15 cellular contexts compared by ENCODE assay signal in genomic region chr5:76729373-76730290, GRCh38. TPM values are rescaled to one million over a fixed set of nuclear protein-coding genes. Genes with fewer than 3 reads are reported as not detected.
DNase-seq lines count a peak whose midpoint lies in the region; ATAC-seq and TF ChIP-seq lines count a peak whose summit lies in the region.
"Had no signal": no experiment of that assay in that cellular context is flagged by ENCODE, and none has a peak within 500 bp of the region (broad histone marks: within the 10 kb centered on the region; RNA-seq: fewer than 3 reads in every experiment).

No MANE protein-coding gene starts in this region.

- H3K9me3 ChIP-seq in endodermal cell (ENCODE audit: control insufficient read depth, low read length): peaks cover 39% of the 10 kb centered on the region

- H3K9me3 Mint-ChIP-seq in activated CD8-positive, alpha-beta T cell treated with anti-CD3 and anti-CD28 coated beads, Interleukin-2, amount 10 ng/mL, durations not matched to agents 7 days and 5 days (ENCODE audit: insufficient read depth): peaks cover 19% of the 10 kb centered on the region
- peaks cover 17% of the 10 kb centered on the region for H3K9me3 Mint-ChIP-seq in activated CD8-positive, alpha-beta T cell treated with anti-CD3 and anti-CD28 coated beads for 36 hours
- peaks cover 27% of the 10 kb centered on the region for H3K9me3 Mint-ChIP-seq in endodermal cell
- H3K9me3 Mint-ChIP-seq in natural killer cell: peaks cover 0 to 6% of the 10 kb centered on the region in 2 donors

- ATAC-seq in activated CD8-positive, alpha-beta T cell treated with anti-CD3 and anti-CD28 coated beads, Interleukin-2, amount 10 ng/mL, durations not matched to agents 7 days and 5 days: no peak
- ATAC-seq in activated CD8-positive, alpha-beta T cell treated with anti-CD3 and anti-CD28 coated beads for 36 hours: no peak
- no peak for ATAC-seq in natural killer cell

- peak overlapping the region; percentile 22 for H3K4me3 ChIP-seq in endodermal cell (ENCODE audit: low read length)
- H3K4me3 ChIP-seq: BLaER1 had no signal

- peaks cover 3% of the 10 kb centered on the region for H3K27me3 Mint-ChIP-seq in activated CD8-positive, alpha-beta T cell treated with anti-CD3 and anti-CD28 coated beads, Interleukin-2, amount 10 ng/mL, durations not matched to agents 7 days and 5 days (ENCODE audit: low read depth)
- peaks cover 2% of the 10 kb centered on the region for H3K27me3 Mint-ChIP-seq in activated CD8-positive, alpha-beta T cell treated with anti-CD3 and anti-CD28 coated beads for 36 hours
- H3K27me3 Mint-ChIP-seq in endodermal cell (ENCODE audit: insufficient read depth) (no peaks in the 10 kb centered on the region), natural killer cell (ENCODE audit: low read depth in 2 of 2) (no peaks in the 10 kb centered on the region)

- H3K27ac ChIP-seq in endodermal cell (ENCODE audit: low read depth, low read length): no peak overlapping the region
- H3K27ac ChIP-seq: BLaER1 had no signal

- 94 to 100% methylated on average over 1 to 5 of the region's 5 CpGs for WGBS in endodermal cell (ENCODE audit: insufficient coverage in 1 of 2, insufficient read length in 1 of 2), 2 experiments

- TF ChIP-seq CTCF in activated CD8-positive, alpha-beta T cell treated with anti-CD3 and anti-CD28 coated beads for 36 hours (IDR thresholded peaks at IDR 0.05): no peak
- TF ChIP-seq CTCF in endodermal cell (conservative IDR thresholded peaks at IDR 0.05): no peak
- no peak for TF ChIP-seq CTCF in natural killer cell (IDR thresholded peaks at IDR 0.05)

- CTCF ChIA-PET in activated CD8-positive, alpha-beta T cell treated with anti-CD3 and anti-CD28 coated beads, Interleukin-2, amount 10 ng/mL, durations not matched to agents 7 days and 5 days (lab: Charles Lee): no interaction called here
- CTCF ChIA-PET in activated CD8-positive, alpha-beta T cell treated with anti-CD3 and anti-CD28 coated beads for 36 hours (lab: Charles Lee): interaction anchor here (0.6 kb wide), 1 partner anchor 1403 kb away, joined by 3 read pairs; no protein-coding TSS in a partner anchor

- H3K36me3 ChIP-seq in endodermal cell (ENCODE audit: control insufficient read depth, insufficient read depth, low read length): peaks cover 37% of the 10 kb centered on the region

- H3K27ac Mint-ChIP-seq in activated CD8-positive, alpha-beta T cell treated with anti-CD3 and anti-CD28 coated beads, Interleukin-2, amount 10 ng/mL, durations not matched to agents 7 days and 5 days: no peak overlapping the region
- no peak overlapping the region for H3K27ac Mint-ChIP-seq in activated CD8-positive, alpha-beta T cell treated with anti-CD3 and anti-CD28 coated beads for 36 hours
- H3K27ac Mint-ChIP-seq in endodermal cell (no peak overlapping the region), natural killer cell (peak overlapping the region; percentile 63 to 76)
- H3K27ac Mint-ChIP-seq: H9, IgD-negative memory B cell had no signal

- no peaks in the 10 kb centered on the region for H3K27me3 ChIP-seq in endodermal cell (ENCODE audit: control insufficient read depth, insufficient read depth, low read length, poor library complexity, severe bottlenecking)
- H3K27me3 ChIP-seq: BLaER1 had no signal

- no peak overlapping the region for H3K9ac ChIP-seq in endodermal cell (ENCODE audit: extremely low read depth, low read length, poor library complexity, severe bottlenecking)
- H3K9ac ChIP-seq: BLaER1 had no signal

- intact Hi-C loops in activated CD8-positive, alpha-beta T cell treated with anti-CD3 and anti-CD28 coated beads for 36 hours (cut with micrococcal nuclease): loop anchor here (5.0 kb wide), 1 partner anchor 38 kb away; no protein-coding TSS in a partner anchor
- intact Hi-C loops in natural killer cell (cut with micrococcal nuclease): loop anchor here (10.0 kb wide), 1 partner anchor 1395 kb away; the partner anchor contains the start of gene HMGCR

- no peak for TF ChIP-seq POLR2A in erythroblast (IDR thresholded peaks at IDR 0.05; ENCODE audit: low read length)

- DNase-seq in activated CD8-positive, alpha-beta T cell treated with anti-CD3 and anti-CD28 coated beads, Interleukin-2, amount 10 ng/mL, durations not matched to agents 7 days and 5 days: peak; percentile 9
- no peak for DNase-seq in activated CD8-positive, alpha-beta T cell treated with anti-CD3 and anti-CD28 coated beads for 36 hours
- DNase-seq in endodermal cell (no peak), natural killer cell (no peak), erythroblast (lab: John Stamatoyannopoulos, UW) (no peak), putamen (ENCODE audit: low spot score) (no peak)
- no peak for DNase-seq in activated CD4-positive, alpha-beta T cell treated with anti-CD3 and anti-CD28 coated beads, Interleukin-2, amount 50 U/mL, for 1 hour
- DNase-seq: 8988T, AML-193, Calu3, DMS 273 treated with DMSO at 0.1 percent for 48 hours, GOT3, H9 had no signal

- no peak overlapping the region for H3K4me3 Mint-ChIP-seq in activated CD8-positive, alpha-beta T cell treated with anti-CD3 and anti-CD28 coated beads, Interleukin-2, amount 10 ng/mL, durations not matched to agents 7 days and 5 days
- no peak overlapping the region for H3K4me3 Mint-ChIP-seq in activated CD8-positive, alpha-beta T cell treated with anti-CD3 and anti-CD28 coated beads for 36 hours
- H3K4me3 Mint-ChIP-seq in endodermal cell: no peak overlapping the region
- H3K4me3 Mint-ChIP-seq in natural killer cell: no peak overlapping the region
- H3K4me3 Mint-ChIP-seq: H9 had no signal

- peaks cover 19% of the 10 kb centered on the region for H3K4me1 Mint-ChIP-seq in activated CD8-positive, alpha-beta T cell treated with anti-CD3 and anti-CD28 coated beads, Interleukin-2, amount 10 ng/mL, durations not matched to agents 7 days and 5 days (ENCODE audit: low read depth)
- H3K4me1 Mint-ChIP-seq in activated CD8-positive, alpha-beta T cell treated with anti-CD3 and anti-CD28 coated beads for 36 hours (ENCODE audit: low read depth): peaks cover 10% of the 10 kb centered on the region
- H3K4me1 Mint-ChIP-seq in endodermal cell: no peaks in the 10 kb centered on the region
- peaks cover 59 to 69% of the 10 kb centered on the region in 2 donors for H3K4me1 Mint-ChIP-seq in natural killer cell

- H3K36me3 Mint-ChIP-seq in activated CD8-positive, alpha-beta T cell treated with anti-CD3 and anti-CD28 coated beads, Interleukin-2, amount 10 ng/mL, durations not matched to agents 7 days and 5 days (ENCODE audit: low read depth): peaks cover 43% of the 10 kb centered on the region
- peaks cover 18% of the 10 kb centered on the region for H3K36me3 Mint-ChIP-seq in activated CD8-positive, alpha-beta T cell treated with anti-CD3 and anti-CD28 coated beads for 36 hours (ENCODE audit: low read depth)
- H3K36me3 Mint-ChIP-seq in endodermal cell (ENCODE audit: low read depth): peaks cover 46% of the 10 kb centered on the region
- peaks cover 30% of the 10 kb centered on the region for H3K36me3 Mint-ChIP-seq in natural killer cell

- POLR2A ChIA-PET in activated CD8-positive, alpha-beta T cell treated with anti-CD3 and anti-CD28 coated beads, Interleukin-2, amount 10 ng/mL, durations not matched to agents 7 days and 5 days (lab: Charles Lee): no interaction called here
- POLR2A ChIA-PET in activated CD8-positive, alpha-beta T cell treated with anti-CD3 and anti-CD28 coated beads for 36 hours (lab: Charles Lee): interaction anchor here (0.9 kb wide), 1 partner anchor 10 kb away, joined by 3 read pairs; no protein-coding TSS in a partner anchor

- H3K4me1 ChIP-seq in endodermal cell (ENCODE audit: control insufficient read depth, insufficient read depth, low read length): no peaks in the 10 kb centered on the region
- H3K4me1 ChIP-seq: BLaER1 had no signal

RNA-seq across cellular contexts. Expression of gene F2R, which starts 13.7 kb away (rescaled TPM):
- total RNA-seq in activated CD8-positive, alpha-beta T cell treated with anti-CD3 and anti-CD28 coated beads, Interleukin-2, amount 10 ng/mL, durations not matched to agents 7 days and 5 days: 1 to 10 TPM; 7.5 to 7.9 TPM
- 1 to 10 TPM; 2.5 to 3.5 TPM for total RNA-seq in activated CD8-positive, alpha-beta T cell treated with anti-CD3 and anti-CD28 coated beads for 36 hours
- 10 to 100 TPM; 28.5 to 43.1 TPM for total RNA-seq in endodermal cell
- polyA plus RNA-seq in endodermal cell (2013, experiment 1 of 2): 68.3 TPM
- 67.1 TPM for polyA plus RNA-seq in endodermal cell (2013, experiment 2 of 2)
- 10 to 100 TPM; 43.2 to 53.9 (median 50.1) TPM for total RNA-seq in natural killer cell

Comparison
In these comparisons a context has a peak if more than half of its experiments do, and no peak if none do; other contexts are left out.
1. H3K27ac Mint-ChIP-seq: peak in natural killer cell (2 of 2); none in activated CD8-positive, alpha-beta T cell treated with anti-CD3 and anti-CD28 coated beads, Interleukin-2, amount 10 ng/mL, durations not matched to agents 7 days and 5 days (single experiment), activated CD8-positive, alpha-beta T cell treated with anti-CD3 and anti-CD28 coated beads for 36 hours (single experiment) and endodermal cell (single experiment).